In the genomic region with DNA sequence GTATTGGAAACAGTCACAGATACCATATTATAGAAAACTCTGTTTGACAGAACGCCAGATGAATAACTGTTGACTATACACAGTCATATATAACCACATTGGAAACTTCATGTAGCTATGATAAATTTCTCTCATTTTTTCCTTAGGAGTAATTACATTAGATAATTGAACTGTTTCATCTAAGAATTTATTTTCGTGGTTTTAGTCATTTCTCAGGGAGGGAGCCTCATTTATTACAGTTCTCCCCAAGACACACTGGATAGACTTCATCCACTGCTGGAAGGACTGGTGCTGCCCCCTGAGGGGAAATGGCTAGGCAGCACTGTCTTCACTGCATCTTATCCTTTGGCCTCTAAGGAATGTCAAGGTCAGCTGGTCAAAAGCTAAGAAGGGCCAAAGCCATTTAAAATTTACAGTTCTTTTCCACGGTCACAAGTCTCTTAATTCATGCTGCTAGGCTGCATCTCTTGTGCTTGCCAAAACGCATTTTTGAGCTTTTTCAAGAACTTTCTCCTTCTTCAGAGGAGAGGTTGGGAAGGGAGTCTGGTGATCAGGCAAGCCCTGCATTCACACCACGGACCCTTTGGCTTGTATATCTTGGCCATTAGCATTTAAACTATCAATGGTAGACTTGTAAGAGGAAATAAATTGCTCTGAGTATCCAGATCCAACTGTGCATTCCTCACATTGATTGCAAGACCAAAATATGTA, we compare ENCODE assay signal across 13 cellular contexts.
DNase-seq lines count a peak whose midpoint lies in the region; ATAC-seq and TF ChIP-seq lines count a peak whose summit lies in the region.
"Had no signal": no experiment of that assay in that cellular context is flagged by ENCODE, and none has a peak within 500 bp of the region (broad histone marks: within the 10 kb centered on the region; RNA-seq: fewer than 3 reads in every experiment).

No MANE protein-coding gene starts in this region.

- no peak; the same call in 1 of the 2 replicates for TF ChIP-seq RAD21 in IMR-90 (IDR thresholded peaks at IDR 0.05; ENCODE audit: low read length)

- TF ChIP-seq POLR2A in IMR-90 (IDR thresholded peaks at IDR 0.05; ENCODE audit: low read depth, low read length) = no peak

- CTCF ChIA-PET in IMR-90 (lab: Yijun Ruan, JAX) = interaction anchor here (1.3 to 1.4 kb wide), 3 partner anchors 11 to 28 kb away, joined by 3 to 5 read pairs (median 4); no protein-coding TSS in a partner anchor

- H3K4me1 ChIP-seq in ACC112 (ENCODE audit: control insufficient read depth, insufficient read depth, low read length, unreplicated experiment) (peaks cover 38% of the 10 kb centered on the region), IMR-90 (ENCODE audit: control insufficient read depth, insufficient read depth, low read length) (peaks cover 38% of the 10 kb centered on the region), lower lobe of right lung (peaks cover 15% of the 10 kb centered on the region)

- H3K18ac ChIP-seq in IMR-90 (ENCODE audit: low read depth, low read length) = peak overlapping the region; percentile 54; the same call in 1 of the 2 replicates

- TF ChIP-seq CTCF in IMR-90 (conservative IDR thresholded peaks at IDR 0.05; ENCODE audit: low read depth, low read length) = peak; percentile 43
- peak; percentile 38 for TF ChIP-seq CTCF in cardiac fibroblast (IDR thresholded peaks at IDR 0.05; ENCODE audit: low read depth, low read length)
- TF ChIP-seq CTCF in lower lobe of right lung (IDR thresholded peaks at IDR 0.05) = peak; percentile 27

- H3K4me3 ChIP-seq in ACC112 (ENCODE audit: low read depth, low read length) (peak overlapping the region; percentile 8; the same call in 1 of the 2 replicates), IMR-90 (ENCODE audit: insufficient read depth, low read depth, low read length) (no peak overlapping the region), cardiac fibroblast (replicated peaks in 1 of 2; ENCODE audit: low read depth in 2 of 2, low read length in 2 of 2) (no peak overlapping the region), lower lobe of right lung (no peak overlapping the region)
- H3K4me3 ChIP-seq: upper lobe of left lung had no signal

- peak overlapping the region; percentile 65 for H2BK5ac ChIP-seq in IMR-90 (ENCODE audit: low read depth, low read length, poor library complexity, severe bottlenecking)

- no TSS peak for BruUV-seq in IMR-90 (replicated peaks; lab: Mats Ljungman, UMichigan)

- peak overlapping the region; percentile 57 for H3K14ac ChIP-seq in IMR-90 (replicated peaks; ENCODE audit: low read depth, low read length)

- H3K4ac ChIP-seq in IMR-90 (ENCODE audit: low read depth, low read length) = peak overlapping the region; percentile 38

- intact Hi-C loops in IMR-90 (cut with micrococcal nuclease) = no loop called here
- intact Hi-C loops in lower lobe of right lung (cut with DNase I) = no loop called here

- H4K20me1 ChIP-seq in IMR-90 (ENCODE audit: insufficient read depth, low read length) = peaks cover 22% of the 10 kb centered on the region

- in situ Hi-C loops in IMR-90 (cut with MboI; ENCODE audit: low sequenced_read_pairs) = no loop called here

- H2AK9ac ChIP-seq in IMR-90 (replicated peaks; ENCODE audit: low read depth, low read length, poor library complexity) = no peak overlapping the region

- H3K27ac ChIP-seq in ACC112 (ENCODE audit: low read depth, low read length) = peak overlapping the region; percentile 58
- peak overlapping the region; percentile 73; the same call in 1 of the 2 replicates for H3K27ac ChIP-seq in IMR-90 (ENCODE audit: insufficient read depth, low read length)
- no peak overlapping the region for H3K27ac ChIP-seq in lower lobe of right lung

- peak overlapping the region; percentile 12; the same call in 1 of the 3 replicates for H2BK15ac ChIP-seq in IMR-90 (ENCODE audit: low read depth, low read length)

- peak overlapping the region; percentile 58 for H2BK120ac ChIP-seq in IMR-90 (ENCODE audit: low read depth, low read length)

- H3K4me2 ChIP-seq in IMR-90 (ENCODE audit: low read depth, low read length) = peak overlapping the region; percentile 20

- H4K8ac ChIP-seq in IMR-90 (ENCODE audit: low read depth in 2 of 2, low read length in 2 of 2) = peak overlapping the region; percentile 23 to 39; a peak in 2 of 4 replicates

- peak overlapping the region; percentile 33 for H2BK20ac ChIP-seq in IMR-90 (ENCODE audit: low read depth, low read length)

- peak overlapping the region; percentile 61 for H4K91ac ChIP-seq in IMR-90 (ENCODE audit: insufficient read depth, low read depth, low read length)

- peak overlapping the region; percentile 10 for H2AK5ac ChIP-seq in IMR-90 (ENCODE audit: low read depth, low read length)

- peaks cover 34 to 70% of the 10 kb centered on the region in 2 experiments for H3K79me1 ChIP-seq in IMR-90 (ENCODE audit: low read depth in 1 of 2, low read length in 2 of 2)

- dilution Hi-C loops in IMR-90 (cut with HindIII; ENCODE audit: low sequenced_read_pairs, unreplicated experiment) = no loop called here

- peak overlapping the region; percentile 7; the same call in 1 of the 2 replicates for H3K56ac ChIP-seq in IMR-90 (ENCODE audit: extremely low read depth, insufficient read depth, low read length)

- no peak overlapping the region for H3K9ac ChIP-seq in IMR-90 (ENCODE audit: low read depth, low read length)

- H3K9me3 ChIP-seq in IMR-90 (ENCODE audit: control insufficient read depth, insufficient read depth, low read length) (no peaks in the 10 kb centered on the region), lower lobe of right lung (no peaks in the 10 kb centered on the region)
- H3K9me3 ChIP-seq: upper lobe of left lung had no signal

- H3K36me3 ChIP-seq in ACC112 (ENCODE audit: insufficient read depth, low read length) (no peaks in the 10 kb centered on the region), IMR-90 (ENCODE audit: control insufficient read depth, insufficient read depth, low read length) (peaks cover 15% of the 10 kb centered on the region), lower lobe of right lung (no peaks in the 10 kb centered on the region)
- H3K36me3 ChIP-seq: upper lobe of left lung had no signal

- H3K27me3 ChIP-seq in ACC112 (ENCODE audit: insufficient read depth, low read length) (no peaks in the 10 kb centered on the region), IMR-90 (ENCODE audit: control insufficient read depth, insufficient read depth, low read length) (no peaks in the 10 kb centered on the region), lower lobe of right lung (ENCODE audit: low read depth) (no peaks in the 10 kb centered on the region)
- H3K27me3 ChIP-seq: upper lobe of left lung had no signal

- peak; percentile 67 for DNase-seq in IMR-90
- DNase-seq in cardiac fibroblast (ENCODE audit: low read depth in 2 of 2) = peak; percentile 55 to 66
- DNase-seq in lower lobe of right lung = no peak
- DNase-seq in Ammon's horn (ENCODE audit: low spot score) = no peak
- no peak for DNase-seq in DMS79 treated with DMSO at 0.1 percent for 48 hours (lab: John Stamatoyannopoulos, UW)
- DNase-seq in NOMO-1 treated with DMSO at 0.1 percent for 48 hours (lab: John Stamatoyannopoulos, UW; ENCODE audit: unreplicated experiment) = no peak
- DNase-seq: activated CD4-positive, alpha-beta T cell treated with anti-CD3 and anti-CD28 coated beads, Interleukin-2, amount 50 U/mL, for 4 hours; CD4-positive, alpha-beta memory T cell; central memory CD4-positive, alpha-beta T cell; immature natural killer cell; upper lobe of left lung had no signal

- H3K9me1 ChIP-seq in IMR-90 (ENCODE audit: insufficient read depth, low read length) = peaks cover 21% of the 10 kb centered on the region

- peak; percentile 48 for ATAC-seq in IMR-90 (ENCODE audit: low read depth)
- ATAC-seq in lower lobe of right lung = peak; percentile 50 to 52
- ATAC-seq in HG03196 (IDR thresholded peaks at IDR 0.05; ENCODE audit: unreplicated experiment) = no peak

- POLR2A ChIA-PET in IMR-90 (lab: Charles Lee; ENCODE audit: unreplicated experiment) = no interaction called here

- H3K23ac ChIP-seq in IMR-90 (ENCODE audit: low read depth, low read length) = peak overlapping the region; percentile 32; the same call in 1 of the 2 replicates

- peaks cover 32% of the 10 kb centered on the region for H3K79me2 ChIP-seq in ACC112 (ENCODE audit: control insufficient read depth, insufficient read depth, low read length, unreplicated experiment)

- WGBS in IMR-90 (ENCODE audit: extremely low coverage in 2 of 2, insufficient read length in 1 of 2), 2 experiments = 40% methylated on average over 1 of the region's 5 CpGs; no CpG with 5 or more reads in 1 of the 2 experiments

- H2AFZ ChIP-seq in ACC112 (ENCODE audit: low read length, unreplicated experiment) (peak overlapping the region; percentile 48), IMR-90 (replicated peaks; ENCODE audit: low read length, poor library complexity) (no peak overlapping the region)

- H4K5ac ChIP-seq in IMR-90 (ENCODE audit: low read depth, low read length) = peak overlapping the region; percentile 44; the same call in 1 of the 2 replicates

TF ChIP-seq in IMR-90, 13 proteins besides CTCF, POLR2A, EP300 and RAD21:
- no peak; the same call in 1 of the 2 replicates for TF ChIP-seq SMC3 (IDR thresholded peaks at IDR 0.05; ENCODE audit: low read depth, low read length)
- no peak for TF ChIP-seq RFX5 (IDR thresholded peaks at IDR 0.05; ENCODE audit: low read depth, low read length)
- TF ChIP-seq CEBPB (IDR thresholded peaks at IDR 0.05; ENCODE audit: low read depth, low read length) = no peak
- no peak for TF ChIP-seq CHD1 (IDR thresholded peaks at IDR 0.05; ENCODE audit: low read depth, low read length)
- TF ChIP-seq MAZ (IDR thresholded peaks at IDR 0.05; ENCODE audit: borderline replicate concordance, low read depth, low read length) = no peak
TF ChIP-seq in IMR-90: peak in this region for 0.

Comparison
In these comparisons a context has a peak if more than half of its experiments do, and no peak if none do; other contexts are left out.
1. DNase-seq: peak in IMR-90 (single experiment) and cardiac fibroblast (2 of 2); none in lower lobe of right lung (single experiment), Ammon's horn (single experiment), DMS79 treated with DMSO at 0.1 percent for 48 hours (single experiment) and NOMO-1 treated with DMSO at 0.1 percent for 48 hours (single experiment).
2. Peak in every context shown above with its lines, with median percentiles within 50 percentile points of each other: CTCF ChIP-seq.